ENCODE assay signal across 8 cellular contexts in genomic region chr1:43991476-43992231, GRCh38. TPM values are rescaled to one million over a fixed set of nuclear protein-coding genes. Genes with fewer than 3 reads are reported as not detected.
DNase-seq lines count a peak whose midpoint lies in the region; ATAC-seq and TF ChIP-seq lines count a peak whose summit lies in the region.

TSS of gene CCDC24 (plus strand) at chr1:43991599. CDS start at chr1:43991879, 280 bp downstream.

- H3K4me3 ChIP-seq in BJ (ENCODE audit: low read depth, low read length): peak within 1 kb of the TSS; percentile 68

- no peaks in the 10 kb centered on the region for H3K27me3 ChIP-seq in BJ (ENCODE audit: control insufficient read depth, insufficient read depth, low read length)

- POLR2A ChIA-PET in BJ (lab: Charles Lee): interaction anchor here (1.3 kb wide), 1 partner anchor 17 kb away, joined by 3 read pairs; the partner anchor contains the start of gene ATP6V0B

- DNase-seq in BJ (ENCODE audit: low read depth) (peak; percentile 40), NOMO-1 treated with DMSO at 0.1 percent for 48 hours (lab: John Stamatoyannopoulos, UW; ENCODE audit: unreplicated experiment) (peak; percentile 88), epidermal melanocyte (ENCODE audit: insufficient read length, low spot score) (peak; percentile 92), middle frontal gyrus (ENCODE audit: extremely low spot score, low spot score) (peak; percentile 47)
- DNase-seq in activated CD8-positive, alpha-beta memory T cell treated with anti-CD3 and anti-CD28 coated beads, Interleukin-2, amount 50 U/mL, for 4 hours: peak; percentile 78
- peak; percentile 70 to 74 for DNase-seq in stimulated activated CD8-positive, alpha-beta memory T cell treated with anti-CD3 and anti-CD28 coated beads, Interleukin-2, amount 100 ng/mL, for 48 hours (ENCODE audit: low read depth in 2 of 2)

- TF ChIP-seq CTCF in BJ (IDR thresholded peaks at IDR 0.05; ENCODE audit: insufficient read depth, low read depth, low read length): no peak

- CTCF ChIA-PET in BJ (lab: Yijun Ruan, JAX): interaction anchor here (1.1 to 5.4 kb wide), 4 partner anchors 9 to 228 kb away, joined by 3 to 44 read pairs (median 10); no protein-coding TSS in a partner anchor

- H3K36me3 ChIP-seq in BJ (ENCODE audit: control insufficient read depth, insufficient read depth, low read length): no peaks in the 10 kb centered on the region; the same call in 1 of the 2 replicates

- ATAC-seq in GM19324 (IDR thresholded peaks at IDR 0.05; ENCODE audit: low FRiP score, unreplicated experiment) (peak; percentile 71), HG03460 (IDR thresholded peaks at IDR 0.05; ENCODE audit: unreplicated experiment) (peak; percentile 67)

RNA-seq across cellular contexts. Expression of gene CCDC24, which starts in this region (rescaled TPM):
- 0.98 and 2.0 TPM in 2 replicates for polyA plus RNA-seq in BJ (2011; rRNA removed)
- 0.66 and 0.77 TPM in 2 replicates for polyA minus RNA-seq in BJ (2011; rRNA and poly(A)+ RNA removed)

Comparison
In these comparisons a context has a peak if more than half of its experiments do, and no peak if none do; other contexts are left out.
1. Peak in every context shown above with its lines: DNase-seq, ATAC-seq and H3K4me3 ChIP-seq.
2. DNase-seq: peak in every context shown above with its lines; median percentile 92 in epidermal melanocyte; 88 in NOMO-1 treated with DMSO at 0.1 percent for 48 hours; 78 in activated CD8-positive, alpha-beta memory T cell treated with anti-CD3 and anti-CD28 coated beads, Interleukin-2, amount 50 U/mL, for 4 hours; 72 in stimulated activated CD8-positive, alpha-beta memory T cell treated with anti-CD3 and anti-CD28 coated beads, Interleukin-2, amount 100 ng/mL, for 48 hours; 47 in middle frontal gyrus; 40 in BJ.